9 cellular contexts compared by ENCODE assay signal in genomic region chr11:32081129-32081641, GRCh38. TPM values are rescaled to one million over a fixed set of nuclear protein-coding genes. Genes with fewer than 3 reads are reported as not detected.
DNase-seq lines count a peak whose midpoint lies in the region; ATAC-seq, FAIRE-seq and TF ChIP-seq lines count a peak whose summit lies in the region.
"Had no signal": no experiment of that assay in that cellular context is flagged by ENCODE, and none has a peak within 500 bp of the region (broad histone marks: within the 10 kb centered on the region; RNA-seq: fewer than 3 reads in every experiment).

No MANE protein-coding gene starts in this region.

- H3K9me3 ChIP-seq in mesodermal cell (ENCODE audit: control insufficient read depth, low read length): no peaks in the 10 kb centered on the region
- H3K9me3 ChIP-seq: uterus had no signal

- H3K27ac ChIP-seq in mesodermal cell (ENCODE audit: low read depth, low read length, severe bottlenecking): peak overlapping the region; percentile 25
- H3K27ac ChIP-seq: uterus had no signal

- peaks cover 7% of the 10 kb centered on the region for H3K4me1 ChIP-seq in mesodermal cell (ENCODE audit: control insufficient read depth, insufficient read depth, low read length, poor library complexity, severe bottlenecking)
- H3K4me1 ChIP-seq: uterus had no signal

- peak; percentile 87 for FAIRE-seq in GM12892 (lab: Jason Lieb, UNC)

- intact Hi-C loops in sciatic nerve (cut with DNase I): no loop called here

- ATAC-seq in HG02885 (IDR thresholded peaks at IDR 0.05; ENCODE audit: poor library complexity, unreplicated experiment): peak; percentile 63
- no peak for ATAC-seq in sciatic nerve
- no peak for ATAC-seq in activated naive CD4-positive, alpha-beta T cell treated with anti-CD3 and anti-CD28 coated beads, Interleukin-2, amount 50 U/mL, for 72 hours

- peaks cover 0 to 7% of the 10 kb centered on the region in 2 donors for H3K36me3 Mint-ChIP-seq in activated naive CD4-positive, alpha-beta T cell treated with anti-CD3 and anti-CD28 coated beads, Interleukin-2, amount 50 U/mL, for 72 hours

- peaks cover 3 to 8% of the 10 kb centered on the region in 2 donors for H3K9me3 Mint-ChIP-seq in activated naive CD4-positive, alpha-beta T cell treated with anti-CD3 and anti-CD28 coated beads, Interleukin-2, amount 50 U/mL, for 72 hours

- no peak for TF ChIP-seq CTCF in GM13976 (IDR thresholded peaks at IDR 0.05; ENCODE audit: borderline replicate concordance, control extremely low read depth, extremely low read depth, insufficient read depth, missing control alignments)

- 84 to 85% methylated on average over 2 of the region's 3 CpGs for WGBS in mesodermal cell (ENCODE audit: insufficient coverage in 2 of 2), 2 experiments

- H3K36me3 ChIP-seq in mesodermal cell (ENCODE audit: control insufficient read depth, insufficient read depth, low read length): no peaks in the 10 kb centered on the region
- H3K36me3 ChIP-seq: uterus had no signal

- no peak overlapping the region for H3K4me3 ChIP-seq in mesodermal cell (ENCODE audit: extremely low read depth, insufficient read depth, low read length, poor library complexity, severe bottlenecking)
- H3K4me3 ChIP-seq: uterus had no signal

- DNase-seq in GM12892 (ENCODE audit: insufficient read length) (no peak), UCSD-AML1 (lab: John Stamatoyannopoulos, UW; ENCODE audit: unreplicated experiment) (peak; percentile 49), sciatic nerve (ENCODE audit: low spot score) (no peak), GM13976 (ENCODE audit: low spot score) (no peak), GF-D8 (lab: John Stamatoyannopoulos, UW) (no peak)
- DNase-seq in activated naive CD4-positive, alpha-beta T cell treated with anti-CD3 and anti-CD28 coated beads, Interleukin-2, amount 50 U/mL, for 72 hours (ENCODE audit: low spot score in 2 of 2): no peak
- DNase-seq: uterus had no signal

- in situ Hi-C loops in GM13976 (cut with MboI; ENCODE audit: low sequenced_read_pairs, unreplicated experiment): no loop called here

- no peak overlapping the region for H3K27ac Mint-ChIP-seq in activated naive CD4-positive, alpha-beta T cell treated with anti-CD3 and anti-CD28 coated beads, Interleukin-2, amount 50 U/mL, for 72 hours

- no peak for TF ChIP-seq POLR2A in GM12892 (IDR thresholded peaks at IDR 0.05; ENCODE audit: low read depth, low read length)

RNA-seq across cellular contexts. Expression of gene RCN1, which starts 9.7 kb away (rescaled TPM):
- 54.0 TPM for polyA plus RNA-seq in GM12892 (2012; ENCODE audit: missing spikeins)
- 239 TPM for polyA plus RNA-seq in mesodermal cell (2013, experiment 1 of 2)
- polyA plus RNA-seq in mesodermal cell (2013, experiment 2 of 2): 268 TPM
- 92.3 TPM for total RNA-seq in sciatic nerve
- total RNA-seq in activated naive CD4-positive, alpha-beta T cell treated with anti-CD3 and anti-CD28 coated beads, Interleukin-2, amount 50 U/mL, for 72 hours: 10 to 100 TPM in 1 of 2 donors, 1 to 10 TPM in 1; 8.6 to 27.2 TPM
